In genomic region chr11:6576471-6577373, GRCh38 we compare ENCODE assay signal across 10 cellular contexts. TPM values are rescaled to one million over a fixed set of nuclear protein-coding genes. Genes with fewer than 3 reads are reported as not detected.
DNase-seq lines count a peak whose midpoint lies in the region; ATAC-seq and TF ChIP-seq lines count a peak whose summit lies in the region.
"Had no signal": no experiment of that assay in that cellular context is flagged by ENCODE, and none has a peak within 500 bp of the region (broad histone marks: within the 10 kb centered on the region; RNA-seq: fewer than 3 reads in every experiment).

No MANE protein-coding gene starts in this region.

- H3K4me3 ChIP-seq in fibroblast of lung (replicated peaks in 1 of 4; ENCODE audit: control extremely low read depth in 1 of 4, insufficient read depth in 1 of 4, low read depth in 3 of 4, low read length in 4 of 4), result no peak overlapping the region
- H3K4me3 ChIP-seq in MM.1S (ENCODE audit: low read length), result no peak overlapping the region

- H3F3A ChIP-seq in MM.1S (ENCODE audit: insufficient read depth, low read length), result no peaks in the 10 kb centered on the region

- H3K9ac ChIP-seq in fibroblast of lung (ENCODE audit: insufficient read depth, low read length) (no peak overlapping the region), MM.1S (ENCODE audit: low read length) (no peak overlapping the region)

- no peaks in the 10 kb centered on the region for H4K20me1 ChIP-seq in fibroblast of lung (ENCODE audit: control insufficient read depth, extremely low read depth, insufficient read depth, low read length)
- H4K20me1 ChIP-seq in MM.1S (ENCODE audit: insufficient read depth, low read length), result no peaks in the 10 kb centered on the region

- in situ Hi-C loops in G401 (cut with HindIII; ENCODE audit: low sequenced_read_pairs), result no loop called here

- ATAC-seq in GM18907 (IDR thresholded peaks at IDR 0.05; ENCODE audit: unreplicated experiment), result no peak

- H3K27me3 ChIP-seq in fibroblast of lung (ENCODE audit: control insufficient read depth, insufficient read depth, low read length) (no peaks in the 10 kb centered on the region), MM.1S (replicated peaks; ENCODE audit: insufficient read depth, low read length) (no peaks in the 10 kb centered on the region)

- DNase-seq in G401 (ENCODE audit: low spot score), result peak; percentile 58
- DNase-seq in NCI-H446 treated with DMSO at 0.1 percent for 48 hours (lab: John Stamatoyannopoulos, UW), result peak; percentile 84
- peak; percentile 80 to 86 for DNase-seq in fibroblast of lung (ENCODE audit: low read depth in 2 of 2)
- DNase-seq in putamen (ENCODE audit: low spot score), result peak; percentile 93
- DNase-seq in MM.1S, result no peak
- no peak for DNase-seq in CD1c-positive myeloid dendritic cell (ENCODE audit: extremely low spot score)
- DNase-seq in effector CD4-positive, alpha-beta T cell, result no peak
- DNase-seq: activated naive CD4-positive, alpha-beta T cell treated with anti-CD3 and anti-CD28 coated beads for 36 hours; NCI-H187 treated with DMSO at 0.1 percent for 48 hours had no signal

- H3K9me3 ChIP-seq in fibroblast of lung (ENCODE audit: control insufficient read depth, insufficient read depth, low read depth, low read length), result no peaks in the 10 kb centered on the region
- H3K9me3 ChIP-seq in MM.1S (replicated peaks; ENCODE audit: insufficient read depth, low read length), result no peaks in the 10 kb centered on the region

- H2AFZ ChIP-seq in fibroblast of lung (ENCODE audit: low read length) (no peak overlapping the region), MM.1S (ENCODE audit: low read length) (no peak overlapping the region)

- TF ChIP-seq CTCF in fibroblast of lung (conservative IDR thresholded peaks at IDR 0.05 in 1 of 2, IDR thresholded peaks at IDR 0.05 in 1 of 2; ENCODE audit: low read depth in 1 of 2, low read length in 2 of 2) (no peak), MM.1S (IDR thresholded peaks at IDR 0.05; ENCODE audit: low read length) (no peak)

- H3K4me1 ChIP-seq in fibroblast of lung (ENCODE audit: control insufficient read depth, extremely low read depth, insufficient read depth, low read length), result peaks cover 5% of the 10 kb centered on the region
- no peaks in the 10 kb centered on the region for H3K4me1 ChIP-seq in MM.1S (ENCODE audit: low read length)

- H3K36me3 ChIP-seq in fibroblast of lung (ENCODE audit: control insufficient read depth, insufficient read depth, low read length), result no peaks in the 10 kb centered on the region
- no peaks in the 10 kb centered on the region for H3K36me3 ChIP-seq in MM.1S (replicated peaks; ENCODE audit: insufficient read depth, low read length)

- no peak overlapping the region for H3K27ac ChIP-seq in fibroblast of lung (ENCODE audit: insufficient read depth, low read length)
- H3K27ac ChIP-seq in MM.1S (ENCODE audit: low read length), result no peak overlapping the region

- H3K79me2 ChIP-seq in fibroblast of lung (ENCODE audit: control insufficient read depth, insufficient read depth, low read length), result no peaks in the 10 kb centered on the region
- H3K79me2 ChIP-seq in MM.1S (ENCODE audit: low read length), result peaks cover 7% of the 10 kb centered on the region; the same call in 1 of the 2 replicates

- H3K4me2 ChIP-seq in fibroblast of lung (ENCODE audit: extremely low read depth, insufficient read depth, low read length), result no peak overlapping the region
- no peak overlapping the region for H3K4me2 ChIP-seq in MM.1S (ENCODE audit: low read depth, low read length)

- no peaks in the 10 kb centered on the region for H3K9me2 ChIP-seq in MM.1S (replicated peaks; ENCODE audit: insufficient read depth, low read length)

RNA-seq across cellular contexts. Expression of gene RRP8, which starts 26.7 kb away (rescaled TPM):
- total RNA-seq in G401 (2014; rRNA removed; shearing (Covaris generic)), result 20.3 and 22.2 TPM in 2 replicates
- total RNA-seq in fibroblast of lung, result 9.2 and 12.1 TPM in 2 replicates
- 12.6 and 13.2 TPM in 2 replicates for polyA plus RNA-seq in fibroblast of lung
- polyA plus RNA-seq in fibroblast of lung (2012), result 10.3 and 15.2 TPM in 2 replicates
- polyA minus RNA-seq in fibroblast of lung (ENCODE audit: low replicate concordance), result 5.9 and 12.7 TPM in 2 replicates

RNA-seq across cellular contexts. Expression of gene ILK, which starts 26.9 kb away (rescaled TPM):
- total RNA-seq in G401 (2014; rRNA removed; shearing (Covaris generic)), result 112 and 149 TPM in 2 replicates
- total RNA-seq in fibroblast of lung, result 136 and 176 TPM in 2 replicates
- polyA plus RNA-seq in fibroblast of lung, result 420 and 461 TPM in 2 replicates
- 336 and 355 TPM in 2 replicates for polyA plus RNA-seq in fibroblast of lung (2012)
- 406 and 477 TPM in 2 replicates for polyA minus RNA-seq in fibroblast of lung (ENCODE audit: low replicate concordance)

RNA-seq across cellular contexts. Expression of gene TAF10, which starts 35.3 kb away (rescaled TPM):
- 62.1 and 64.5 TPM in 2 replicates for total RNA-seq in G401 (2014; rRNA removed; shearing (Covaris generic))
- 61.9 and 77.8 TPM in 2 replicates for total RNA-seq in fibroblast of lung
- 142 and 176 TPM in 2 replicates for polyA plus RNA-seq in fibroblast of lung
- 314 and 382 TPM in 2 replicates for polyA plus RNA-seq in fibroblast of lung (2012)
- polyA minus RNA-seq in fibroblast of lung (ENCODE audit: low replicate concordance), result 228 and 438 TPM in 2 replicates

RNA-seq across cellular contexts. Expression of gene TPP1, which starts 42.5 kb away (rescaled TPM):
- 9.8 and 26.9 TPM in 2 replicates for total RNA-seq in G401 (2014; rRNA removed; shearing (Covaris generic))
- total RNA-seq in fibroblast of lung, result 93.7 and 127 TPM in 2 replicates
- 136 and 195 TPM in 2 replicates for polyA plus RNA-seq in fibroblast of lung
- polyA plus RNA-seq in fibroblast of lung (2012), result 76.3 and 89.6 TPM in 2 replicates
- 189 and 228 TPM in 2 replicates for polyA minus RNA-seq in fibroblast of lung (ENCODE audit: low replicate concordance)

Comparison
In these comparisons a context has a peak if more than half of its experiments do, and no peak if none do; other contexts are left out.
1. DNase-seq: peak in G401 (single experiment), NCI-H446 treated with DMSO at 0.1 percent for 48 hours (single experiment), fibroblast of lung (2 of 2) and putamen (single experiment); none in MM.1S (single experiment), CD1c-positive myeloid dendritic cell (single experiment) and effector CD4-positive, alpha-beta T cell (single experiment).